In genomic region chr16:19093631-19094541, GRCh38 we compare ENCODE assay signal across 1 cellular context.
TF ChIP-seq lines count a peak whose summit lies in the region.

No MANE protein-coding gene starts in this region.

TF ChIP-seq in HepG2, 621 proteins besides CTCF, POLR2A, EP300 and RAD21 (continued from another document and continues in another):
- no peak; the same call in 1 of the 2 replicates for TF ChIP-seq ZNF512B (CRISPR knock-in tag; IDR thresholded peaks at IDR 0.05; ENCODE audit: borderline replicate concordance)
- TF ChIP-seq PBX2 (CRISPR knock-in tag; IDR thresholded peaks at IDR 0.05) = no peak
- TF ChIP-seq NFKB2 (CRISPR knock-in tag; IDR thresholded peaks at IDR 0.05; ENCODE audit: borderline replicate concordance) = no peak
- TF ChIP-seq BRCA1 (CRISPR knock-in tag; IDR thresholded peaks at IDR 0.05) = no peak
- TF ChIP-seq ASH2L (IDR thresholded peaks at IDR 0.05; ENCODE audit: insufficient read length, low read depth, low read length) = no peak
- no peak for TF ChIP-seq MNT (IDR thresholded peaks at IDR 0.05)
- no peak for TF ChIP-seq BATF2 (CRISPR knock-in tag; IDR thresholded peaks at IDR 0.05)
- no peak for TF ChIP-seq RFX5 (IDR thresholded peaks at IDR 0.05; ENCODE audit: low read depth, low read length)
- no peak for TF ChIP-seq MZF1 (CRISPR knock-in tag; IDR thresholded peaks at IDR 0.05; ENCODE audit: borderline replicate concordance)
- no peak for TF ChIP-seq ZNF256 (CRISPR knock-in tag; conservative IDR thresholded peaks at IDR 0.05)
- TF ChIP-seq ELF1 (CRISPR knock-in tag; IDR thresholded peaks at IDR 0.05) = no peak
- TF ChIP-seq FOSL1 (CRISPR knock-in tag; IDR thresholded peaks at IDR 0.05; ENCODE audit: borderline replicate concordance) = no peak
- no peak for TF ChIP-seq ZNF577 (CRISPR knock-in tag; IDR thresholded peaks at IDR 0.05; ENCODE audit: borderline replicate concordance, low read depth)
- no peak for TF ChIP-seq ZNF724P (CRISPR knock-in tag; IDR thresholded peaks at IDR 0.05; ENCODE audit: borderline replicate concordance)
- TF ChIP-seq ZNF609 (CRISPR knock-in tag; IDR thresholded peaks at IDR 0.05; ENCODE audit: borderline replicate concordance) = 0 out of 2 replicates have a peak, but pooled peaks have one; percentile 13
- TF ChIP-seq ZSCAN12 (CRISPR knock-in tag; IDR thresholded peaks at IDR 0.05) = no peak
- TF ChIP-seq FIP1L1 (IDR thresholded peaks at IDR 0.05; ENCODE audit: borderline replicate concordance, insufficient read depth, low read depth, low read length) = no peak
- TF ChIP-seq NCOA1 (CRISPR knock-in tag; IDR thresholded peaks at IDR 0.05) = no peak
- no peak for TF ChIP-seq NR1H2 (CRISPR knock-in tag; IDR thresholded peaks at IDR 0.05; ENCODE audit: borderline replicate concordance, low read depth)
- TF ChIP-seq ZNF382 (CRISPR knock-in tag; IDR thresholded peaks at IDR 0.05; ENCODE audit: borderline replicate concordance) = no peak
- no peak for TF ChIP-seq ZNF878 (CRISPR knock-in tag; IDR thresholded peaks at IDR 0.05)
- TF ChIP-seq ZNF280B (CRISPR knock-in tag; IDR thresholded peaks at IDR 0.05; ENCODE audit: borderline replicate concordance) = no peak
- peak; percentile 73 for TF ChIP-seq ZEB1 (IDR thresholded peaks at IDR 0.05; ENCODE audit: insufficient replicate concordance, low read depth)
- no peak for TF ChIP-seq RERE (CRISPR knock-in tag; IDR thresholded peaks at IDR 0.05; ENCODE audit: low read depth)
- TF ChIP-seq PHF8 (CRISPR knock-in tag; IDR thresholded peaks at IDR 0.05) = no peak
- no peak for TF ChIP-seq HOXA7 (CRISPR knock-in tag; IDR thresholded peaks at IDR 0.05)
- peak; percentile 55; the same call in 1 of the 2 replicates for TF ChIP-seq SOX5 (CRISPR knock-in tag; IDR thresholded peaks at IDR 0.05; ENCODE audit: borderline replicate concordance)
- TF ChIP-seq ZNF558 (CRISPR knock-in tag; IDR thresholded peaks at IDR 0.05; ENCODE audit: borderline replicate concordance) = no peak
- TF ChIP-seq TBX3 (IDR thresholded peaks at IDR 0.05; ENCODE audit: borderline replicate concordance) = no peak
- no peak for TF ChIP-seq U2AF2 (IDR thresholded peaks at IDR 0.05; ENCODE audit: low read depth, low read length)
- TF ChIP-seq IRX3 (CRISPR knock-in tag; IDR thresholded peaks at IDR 0.05; ENCODE audit: borderline replicate concordance, low read depth) = no peak
- no peak for TF ChIP-seq AGO1 (IDR thresholded peaks at IDR 0.05; ENCODE audit: low read depth, low read length, poor library complexity, severe bottlenecking)
- no peak for TF ChIP-seq RBAK (CRISPR knock-in tag; IDR thresholded peaks at IDR 0.05)
- TF ChIP-seq FOXO1 (CRISPR knock-in tag; IDR thresholded peaks at IDR 0.05) = no peak
- TF ChIP-seq NR2F6 (IDR thresholded peaks at IDR 0.05) = peak; percentile 43; the same call in 1 of the 2 replicates
- TF ChIP-seq NR2F6 (CRISPR knock-in tag; IDR thresholded peaks at IDR 0.05) = no peak
- no peak for TF ChIP-seq HNRNPUL1 (IDR thresholded peaks at IDR 0.05; ENCODE audit: low read depth, low read length)
- peak; percentile 17; the same call in 1 of the 2 replicates for TF ChIP-seq ETV5 (CRISPR knock-in tag; IDR thresholded peaks at IDR 0.05; ENCODE audit: borderline replicate concordance)
- no peak for TF ChIP-seq RAD51 (IDR thresholded peaks at IDR 0.05; ENCODE audit: borderline replicate concordance)
- TF ChIP-seq ZNF12 (CRISPR knock-in tag; IDR thresholded peaks at IDR 0.05) = no peak
- no peak for TF ChIP-seq WIZ (CRISPR knock-in tag; IDR thresholded peaks at IDR 0.05)
- no peak for TF ChIP-seq NRL (CRISPR knock-in tag; IDR thresholded peaks at IDR 0.05; ENCODE audit: borderline replicate concordance)
- TF ChIP-seq SP140L (CRISPR knock-in tag; IDR thresholded peaks at IDR 0.05; ENCODE audit: borderline replicate concordance) = no peak
- TF ChIP-seq ZNF652 (CRISPR knock-in tag; IDR thresholded peaks at IDR 0.05; ENCODE audit: borderline replicate concordance, low read depth) = no peak
- no peak for TF ChIP-seq ZNF703 (CRISPR knock-in tag; IDR thresholded peaks at IDR 0.05; ENCODE audit: borderline replicate concordance)
